13 cellular contexts compared by ENCODE assay signal in the genomic region with DNA sequence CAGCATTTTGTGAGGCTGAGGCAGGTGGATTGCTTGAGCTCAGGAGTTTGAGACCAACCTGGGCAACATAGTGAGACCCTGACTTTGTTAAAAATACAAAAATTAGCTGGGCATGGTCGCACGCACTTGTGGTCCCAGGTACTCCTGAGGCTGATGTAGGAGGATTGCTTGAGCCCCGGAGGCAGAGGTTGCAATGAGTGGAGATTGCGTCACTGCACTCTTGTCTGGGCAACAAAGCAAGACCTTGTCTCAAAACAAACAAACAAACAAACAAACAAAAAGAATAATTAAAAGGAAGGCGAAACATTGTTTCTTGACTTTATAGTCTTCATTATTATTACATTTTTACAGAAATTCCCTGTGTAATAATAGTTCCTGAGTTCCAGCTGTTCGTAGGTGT. TPM values are rescaled to one million over a fixed set of nuclear protein-coding genes. Genes with fewer than 3 reads are reported as not detected.
A peak's percentile ranks its signal among the peaks of the same experiment; 100 is the strongest.
DNase-seq lines count a peak whose midpoint lies in the region; ATAC-seq, FAIRE-seq and TF ChIP-seq lines count a peak whose summit lies in the region.
"Had no signal": no experiment of that assay in that cellular context is flagged by ENCODE, and none has a peak within 500 bp of the region (broad histone marks: within the 10 kb centered on the region; RNA-seq: fewer than 3 reads in every experiment).

No MANE protein-coding gene starts in this region.

- no peak for TF ChIP-seq RAD21 in H1 (IDR thresholded peaks at IDR 0.05 in 1 of 2, conservative IDR thresholded peaks at IDR 0.05 in 1 of 2; ENCODE audit: low read depth in 2 of 2, low read length in 2 of 2)

- H4K91ac ChIP-seq in H1 (replicated peaks; ENCODE audit: insufficient read length, low read length) = no peak overlapping the region

- no peak overlapping the region for H2BK15ac ChIP-seq in H1 (ENCODE audit: low read length)

- TF ChIP-seq CTCF in HFFc6 (IDR thresholded peaks at IDR 0.05) (no peak), H1 (IDR thresholded peaks at IDR 0.05; ENCODE audit: control extremely low read depth in 1 of 3, insufficient read depth in 1 of 3, low read depth in 1 of 3, low read length in 3 of 3) (no peak)

- no peak for TF ChIP-seq POLR2A in H1 (IDR thresholded peaks at IDR 0.05; ENCODE audit: control extremely low read depth in 1 of 2, low read depth in 2 of 2, low read length in 2 of 2)

- no peak overlapping the region for H3K27ac ChIP-seq in H1 (ENCODE audit: low read depth, low read length)

- H3K27me3 Mint-ChIP-seq in HFFc6 (ENCODE audit: insufficient read depth) = no peaks in the 10 kb centered on the region

- no peak overlapping the region for H3K18ac ChIP-seq in H1 (ENCODE audit: extremely low read depth, low read length)

- no peak overlapping the region for H4K5ac ChIP-seq in H1 (ENCODE audit: insufficient read length, low read depth, low read length)

- H3K36me3 Mint-ChIP-seq in HFFc6 (ENCODE audit: low read depth) = peaks cover 59% of the 10 kb centered on the region

- H2BK120ac ChIP-seq in H1 (replicated peaks; ENCODE audit: low read depth, low read length) = no peak overlapping the region

- H3K4me3 Mint-ChIP-seq in HFFc6 = no peak overlapping the region
- H3K4me3 Mint-ChIP-seq: CD4-positive, CD25-positive, alpha-beta regulatory T cell had no signal

- peaks cover 77% of the 10 kb centered on the region for H3K4me1 Mint-ChIP-seq in HFFc6 (ENCODE audit: low read depth)

- H4K20me1 ChIP-seq in H1 (replicated peaks in 1 of 2; ENCODE audit: control insufficient read depth in 1 of 2, insufficient read depth in 2 of 2, low read length in 2 of 2) = no peaks in the 10 kb centered on the region

- FAIRE-seq in H1 (lab: Jason Lieb, UNC) = no peak
- FAIRE-seq: D721Med, GM19239 had no signal

- no peak overlapping the region for H3K14ac ChIP-seq in H1 (ENCODE audit: insufficient read length)

- DNase-seq in HFFc6 (no peak), H1 (ENCODE audit: low read depth in 1 of 2, low spot score in 2 of 2) (no peak), T-helper 9 cell (no peak), NOMO-1 (lab: John Stamatoyannopoulos, UW; ENCODE audit: unreplicated experiment in 2 of 2) (no peak)
- DNase-seq: ACHN; BE2C; C1 segment of cervical spinal cord; Caco-2; CD4-positive, CD25-positive, alpha-beta regulatory T cell; HCEC 1CT had no signal

- no peak overlapping the region for H4K8ac ChIP-seq in H1 (ENCODE audit: extremely low read depth, insufficient read depth, low read length)

- POLR2A ChIA-PET in H1 (lab: Charles Lee; ENCODE audit: partially characterized antibody) = interaction anchor here (1.1 kb wide), 1 partner anchor 31 kb away, joined by 4 read pairs; a partner anchor contains a TSS

- H3K4ac ChIP-seq in H1 (replicated peaks; ENCODE audit: insufficient read length, low read depth, low read length) = no peak overlapping the region

- no peaks in the 10 kb centered on the region for H3K27me3 ChIP-seq in H1 (replicated peaks in 1 of 4; ENCODE audit: control insufficient read depth in 3 of 4, extremely low read depth in 1 of 4, insufficient read depth in 3 of 4, low read length in 3 of 4)
- H3K27me3 ChIP-seq: BE2C had no signal

- 91% methylated on average over 6 of the region's 6 CpGs; no CpG with 5 or more reads in 1 of the 2 experiments for WGBS in H1 (ENCODE audit: extremely low coverage in 1 of 2, insufficient coverage in 1 of 2, insufficient read length in 1 of 2, insufficient replicate concordance in 2 of 2, low coverage in 1 of 2, low lambda C conversion rate in 2 of 2, missing lambda C conversion rate in 1 of 2), 2 experiments

- peak overlapping the region; percentile 59; the same call in 1 of the 2 replicates for H3K27ac Mint-ChIP-seq in HFFc6

- H3K9me3 Mint-ChIP-seq in HFFc6 = peaks cover 16% of the 10 kb centered on the region

- no peak overlapping the region for H2AK5ac ChIP-seq in H1 (ENCODE audit: low read depth, low read length)

- CTCF ChIA-PET in H1 (lab: Charles Lee; ENCODE audit: partially characterized antibody) = interaction anchor here (1.6 kb wide), 1 partner anchor 9 kb away, joined by 4 read pairs; no protein-coding TSS in a partner anchor

- no peak overlapping the region for H3K4me3 ChIP-seq in H1 (ENCODE audit: extremely low read depth in 1 of 4, insufficient read depth in 2 of 4, low read depth in 3 of 4, low read length in 4 of 4)

- TF ChIP-seq EP300 in H1 (IDR thresholded peaks at IDR 0.05; ENCODE audit: borderline replicate concordance in 1 of 2, low read depth in 2 of 2, low read length in 2 of 2) = no peak

- no peak overlapping the region for H3K4me2 ChIP-seq in H1 (ENCODE audit: insufficient read depth in 1 of 2, low read depth in 2 of 2, low read length in 2 of 2)

- H3K36me3 ChIP-seq in H1 (ENCODE audit: control insufficient read depth in 2 of 4, insufficient read depth in 4 of 4, low read length in 3 of 4) = no peaks in the 10 kb centered on the region

- H3K23me2 ChIP-seq in H1 (ENCODE audit: low read depth, low read length) = peaks cover 2% of the 10 kb centered on the region; the same call in 1 of the 2 replicates

- ATAC-seq in esophagus mucosa = no peak

- no peak overlapping the region for H2BK12ac ChIP-seq in H1 (ENCODE audit: low read depth, low read length)

- H3K9me3 ChIP-seq in H1 (ENCODE audit: insufficient read depth in 2 of 2, low read depth in 1 of 2, low read length in 1 of 2) = no peaks in the 10 kb centered on the region
- H3K9me3 ChIP-seq: BE2C, Caco-2 had no signal

- no peaks in the 10 kb centered on the region for H3K4me1 ChIP-seq in H1 (replicated peaks in 1 of 4; ENCODE audit: control insufficient read depth in 3 of 4, insufficient read depth in 4 of 4, low read length in 3 of 4)

- no peak overlapping the region for H2BK20ac ChIP-seq in H1 (ENCODE audit: low read length)

- no peak overlapping the region for H3K9ac ChIP-seq in H1 (replicated peaks in 1 of 4; ENCODE audit: extremely low read depth in 1 of 4, low read depth in 3 of 4, low read length in 3 of 4)

- H2BK5ac ChIP-seq in H1 (ENCODE audit: low read depth, low read length) = no peak overlapping the region

- H3K56ac ChIP-seq in H1 (replicated peaks; ENCODE audit: insufficient read length, low read depth, low read length) = no peak overlapping the region

- H3K23ac ChIP-seq in H1 (ENCODE audit: insufficient read length) = no peak overlapping the region

- H3K79me1 ChIP-seq in H1 (ENCODE audit: low read depth, low read length) = no peaks in the 10 kb centered on the region

- H3K79me2 ChIP-seq in H1 (ENCODE audit: control insufficient read depth in 1 of 2, insufficient read depth in 2 of 2, low read length in 2 of 2) = no peaks in the 10 kb centered on the region

- H2AFZ ChIP-seq in H1 (ENCODE audit: low read length) = no peak overlapping the region

RNA-seq across cellular contexts. Expression of a gene that starts 15.9 kb away (rescaled TPM):
- 10 to 100 TPM; 16.6 to 24.0 (median 18.9) TPM for total RNA-seq in HFFc6 (2021; fragmentation: NEBNext Ultra II Directional; extraction: Animal tissue kit (Norgen Biotek cat#: 25700))
- 5.4 and 5.5 TPM in 2 replicates for total RNA-seq in H1 (2021; fragmentation: NEBNext Ultra II Directional; extraction: Animal tissue kit (Norgen Biotek cat#: 25700))
- polyA plus RNA-seq in H1 (2011; rRNA removed) = 1.3 and 1.8 TPM in 2 replicates
- 2.7 TPM for polyA plus RNA-seq in H1 (2011; cell fraction: cytosol; rRNA removed)
- 1.6 TPM for polyA plus RNA-seq in H1 (2011; cell fraction: nucleus; rRNA removed)
- polyA plus RNA-seq in H1 (2012, experiment 1 of 2) = 2.0 to 3.8 TPM (median 2.3 TPM) in 4 replicates
- 0.31 TPM for polyA plus RNA-seq in H1 (2012, experiment 2 of 2)
- 5.0 TPM for polyA plus RNA-seq in H1 (2013, experiment 1 of 2)
- polyA plus RNA-seq in H1 (2013, experiment 2 of 2) = 4.7 TPM
- polyA minus RNA-seq in H1 (2011; rRNA and poly(A)+ RNA removed) = 0.85 and 1.4 TPM in 2 replicates
- 1.5 TPM for polyA minus RNA-seq in H1 (2011; cell fraction: cytosol; rRNA and poly(A)+ RNA removed)
- polyA minus RNA-seq in H1 (2011; cell fraction: nucleus; rRNA and poly(A)+ RNA removed) = 4.6 TPM
- 5.5 TPM for total RNA-seq in esophagus mucosa

RNA-seq across cellular contexts. Expression of a gene that starts 16.0 kb away (rescaled TPM):
- 10 to 100 TPM; 12.0 to 26.8 (median 13.8) TPM for total RNA-seq in HFFc6 (2021; fragmentation: NEBNext Ultra II Directional; extraction: Animal tissue kit (Norgen Biotek cat#: 25700))
- 20.1 and 22.3 TPM in 2 replicates for total RNA-seq in H1 (2021; fragmentation: NEBNext Ultra II Directional; extraction: Animal tissue kit (Norgen Biotek cat#: 25700))
- polyA plus RNA-seq in H1 (2011; rRNA removed) = 9.4 and 9.9 TPM in 2 replicates
- 12.3 TPM for polyA plus RNA-seq in H1 (2011; cell fraction: cytosol; rRNA removed)
- polyA plus RNA-seq in H1 (2011; cell fraction: nucleus; rRNA removed) = 7.0 TPM
- 12.0 to 17.6 TPM (median 12.9 TPM) in 4 replicates for polyA plus RNA-seq in H1 (2012, experiment 1 of 2)
- 5.2 TPM for polyA plus RNA-seq in H1 (2012, experiment 2 of 2)
- polyA plus RNA-seq in H1 (2013, experiment 1 of 2) = 30.0 TPM
- polyA plus RNA-seq in H1 (2013, experiment 2 of 2) = 34.1 TPM
- 6.1 and 8.0 TPM in 2 replicates for polyA minus RNA-seq in H1 (2011; rRNA and poly(A)+ RNA removed)
- polyA minus RNA-seq in H1 (2011; cell fraction: cytosol; rRNA and poly(A)+ RNA removed) = 5.1 TPM
- polyA minus RNA-seq in H1 (2011; cell fraction: nucleus; rRNA and poly(A)+ RNA removed) = 8.6 TPM
- 1.8 TPM for total RNA-seq in esophagus mucosa

RNA-seq across cellular contexts. Expression of a gene that starts 31.0 kb away (rescaled TPM):
- total RNA-seq in HFFc6 (2021; fragmentation: NEBNext Ultra II Directional; extraction: Animal tissue kit (Norgen Biotek cat#: 25700)) = 10 to 100 TPM; 54.1 to 64.4 (median 59.8) TPM
- 24.4 and 28.3 TPM in 2 replicates for total RNA-seq in H1 (2021; fragmentation: NEBNext Ultra II Directional; extraction: Animal tissue kit (Norgen Biotek cat#: 25700))
- 3.7 and 3.8 TPM in 2 replicates for polyA plus RNA-seq in H1 (2011; rRNA removed)
- polyA plus RNA-seq in H1 (2011; cell fraction: cytosol; rRNA removed) = 6.1 TPM
- 8.6 TPM for polyA plus RNA-seq in H1 (2011; cell fraction: nucleus; rRNA removed)
- 11.5 to 17.6 TPM (median 15.3 TPM) in 4 replicates for polyA plus RNA-seq in H1 (2012, experiment 1 of 2)
- polyA plus RNA-seq in H1 (2012, experiment 2 of 2) = 0.89 TPM
- polyA plus RNA-seq in H1 (2013, experiment 1 of 2) = 18.0 TPM
- 17.3 TPM for polyA plus RNA-seq in H1 (2013, experiment 2 of 2)
- polyA minus RNA-seq in H1 (2011; rRNA and poly(A)+ RNA removed) = 5.0 and 8.5 TPM in 2 replicates
- polyA minus RNA-seq in H1 (2011; cell fraction: cytosol; rRNA and poly(A)+ RNA removed) = 6.2 TPM
- 8.1 TPM for polyA minus RNA-seq in H1 (2011; cell fraction: nucleus; rRNA and poly(A)+ RNA removed)
- 20.0 TPM for total RNA-seq in esophagus mucosa

RNA-seq across cellular contexts. Expression of a gene that starts 41.2 kb away (rescaled TPM):
- 10 to 100 TPM in 5 of 6 experiments, 1 to 10 TPM in 1; 9.0 to 19.4 (median 16.2) TPM for total RNA-seq in HFFc6 (2021; fragmentation: NEBNext Ultra II Directional; extraction: Animal tissue kit (Norgen Biotek cat#: 25700))
- 8.5 and 10.3 TPM in 2 replicates for total RNA-seq in H1 (2021; fragmentation: NEBNext Ultra II Directional; extraction: Animal tissue kit (Norgen Biotek cat#: 25700))
- 2.9 and 6.5 TPM in 2 replicates for polyA plus RNA-seq in H1 (2011; rRNA removed)
- polyA plus RNA-seq in H1 (2011; cell fraction: cytosol; rRNA removed) = 7.6 TPM
- 1.7 TPM for polyA plus RNA-seq in H1 (2011; cell fraction: nucleus; rRNA removed)
- polyA plus RNA-seq in H1 (2012, experiment 1 of 2) = 4.8 to 8.8 TPM (median 5.4 TPM) in 4 replicates
- 3.3 TPM for polyA plus RNA-seq in H1 (2012, experiment 2 of 2)
- polyA plus RNA-seq in H1 (2013, experiment 1 of 2) = 5.1 TPM
- polyA plus RNA-seq in H1 (2013, experiment 2 of 2) = 4.7 TPM
- 1.5 and 2.7 TPM in 2 replicates for polyA minus RNA-seq in H1 (2011; rRNA and poly(A)+ RNA removed)
- polyA minus RNA-seq in H1 (2011; cell fraction: cytosol; rRNA and poly(A)+ RNA removed) = 2.5 TPM
- polyA minus RNA-seq in H1 (2011; cell fraction: nucleus; rRNA and poly(A)+ RNA removed) = 3.5 TPM
- total RNA-seq in esophagus mucosa = 7.9 TPM
